ENCODE assay signal across 15 cellular contexts in the genomic region with DNA sequence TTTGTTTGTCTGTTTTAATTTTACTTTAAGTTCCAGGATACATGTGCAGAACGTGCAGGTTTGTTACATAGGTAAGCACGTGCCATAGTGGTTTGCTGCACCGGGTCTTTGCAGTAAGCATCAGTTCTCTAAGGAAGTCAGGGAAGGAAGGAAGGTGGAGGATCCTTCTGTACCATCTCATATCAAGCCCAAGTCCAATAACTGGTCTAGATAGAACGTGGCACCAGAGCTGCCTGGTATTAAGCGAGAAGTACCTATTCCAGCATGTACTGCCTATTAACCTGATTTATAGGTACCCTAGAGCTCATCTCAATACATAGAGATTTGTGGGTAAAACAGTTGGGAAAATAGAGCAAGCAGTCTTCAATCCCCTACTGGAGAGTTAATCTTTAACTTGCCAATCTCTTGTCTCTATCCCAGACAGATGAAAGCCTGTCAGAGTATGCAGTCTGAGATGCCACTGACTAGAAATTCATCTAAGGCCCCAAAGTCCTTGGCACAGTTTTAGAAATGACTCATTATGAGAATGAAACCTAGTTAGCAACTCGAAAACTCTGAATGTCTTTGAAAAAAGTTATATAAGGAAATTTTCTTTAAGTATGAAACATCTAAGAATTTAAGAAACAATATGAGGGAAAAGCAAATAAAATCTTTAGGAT.
A peak's percentile ranks its signal among the peaks of the same experiment; 100 is the strongest.
DNase-seq lines count a peak whose midpoint lies in the region; ATAC-seq, FAIRE-seq and TF ChIP-seq lines count a peak whose summit lies in the region.
"Had no signal": no experiment of that assay in that cellular context is flagged by ENCODE, and none has a peak within 500 bp of the region (broad histone marks: within the 10 kb centered on the region; RNA-seq: fewer than 3 reads in every experiment).

No MANE protein-coding gene starts in this region.

- no peaks in the 10 kb centered on the region for H3K27me3 Mint-ChIP-seq in astrocyte (ENCODE audit: low read depth, unreplicated experiment)

- H3K4me2 ChIP-seq in astrocyte (ENCODE audit: low read length): no peak overlapping the region

- no peak overlapping the region for H2AFZ ChIP-seq in astrocyte (ENCODE audit: low read depth, low read length)

- H3K36me3 Mint-ChIP-seq in astrocyte (ENCODE audit: low read depth, unreplicated experiment): peaks cover 2% of the 10 kb centered on the region
- peaks cover 0 to 9% of the 10 kb centered on the region in 2 donors for H3K36me3 Mint-ChIP-seq in activated naive CD4-positive, alpha-beta T cell treated with anti-CD3 and anti-CD28 coated beads, Interleukin-2, amount 50 U/mL, for 72 hours

- H3K9ac ChIP-seq in astrocyte (ENCODE audit: low read length): no peak overlapping the region

- no peak for TF ChIP-seq CTCF in astrocyte (IDR thresholded peaks at IDR 0.05; ENCODE audit: insufficient read depth, low read depth, low read length)

- H3K27ac ChIP-seq in astrocyte (ENCODE audit: low read depth, low read length): no peak overlapping the region
- H3K27ac ChIP-seq: dorsolateral prefrontal cortex, pancreas, stomach had no signal

- H3K4me3 Mint-ChIP-seq in astrocyte (ENCODE audit: unreplicated experiment): no peak overlapping the region
- H3K4me3 Mint-ChIP-seq: activated naive CD4-positive, alpha-beta T cell treated with anti-CD3 and anti-CD28 coated beads, Interleukin-2, amount 50 U/mL, for 24 hours; IgD-negative memory B cell had no signal

- H3K9me3 Mint-ChIP-seq in astrocyte (ENCODE audit: unreplicated experiment): peaks cover 6% of the 10 kb centered on the region
- H3K9me3 Mint-ChIP-seq in activated naive CD4-positive, alpha-beta T cell treated with anti-CD3 and anti-CD28 coated beads, Interleukin-2, amount 50 U/mL, for 72 hours: peaks cover 0 to 9% of the 10 kb centered on the region in 2 donors

- H4K20me1 ChIP-seq in astrocyte (ENCODE audit: insufficient read depth, low read length): no peaks in the 10 kb centered on the region

- H3K27ac Mint-ChIP-seq in astrocyte (ENCODE audit: unreplicated experiment): peak overlapping the region; percentile 35
- no peak overlapping the region for H3K27ac Mint-ChIP-seq in activated naive CD4-positive, alpha-beta T cell treated with anti-CD3 and anti-CD28 coated beads, Interleukin-2, amount 50 U/mL, for 72 hours
- H3K27ac Mint-ChIP-seq: activated naive CD4-positive, alpha-beta T cell treated with anti-CD3 and anti-CD28 coated beads, Interleukin-2, amount 50 U/mL, for 24 hours; IgD-negative memory B cell had no signal

- H3K4me3 ChIP-seq in astrocyte (ENCODE audit: insufficient read depth, low read depth, low read length): no peak overlapping the region
- H3K4me3 ChIP-seq: pancreas, stomach had no signal

- no peaks in the 10 kb centered on the region for H3K9me3 ChIP-seq in astrocyte (ENCODE audit: insufficient read depth, low read depth, low read length)
- H3K9me3 ChIP-seq: pancreas, stomach had no signal

- H3K4me1 Mint-ChIP-seq in astrocyte (ENCODE audit: low read depth, unreplicated experiment): peaks cover 36% of the 10 kb centered on the region
- H3K4me1 Mint-ChIP-seq: activated naive CD4-positive, alpha-beta T cell treated with anti-CD3 and anti-CD28 coated beads, Interleukin-2, amount 50 U/mL, for 24 hours; IgD-negative memory B cell had no signal

- DNase-seq in ACHN: peak; percentile 35
- DNase-seq in astrocyte (ENCODE audit: low read depth): peak; percentile 20
- no peak for DNase-seq in NCI-H2081 treated with DMSO at 0.1 percent for 48 hours (lab: John Stamatoyannopoulos, UW)
- no peak for DNase-seq in KBM-7
- no peak for DNase-seq in activated naive CD4-positive, alpha-beta T cell treated with anti-CD3 and anti-CD28 coated beads, Interleukin-2, amount 50 U/mL, for 72 hours (ENCODE audit: low spot score in 2 of 2)
- DNase-seq: DMS153, dorsolateral prefrontal cortex, glutamatergic neuron, pancreas, stomach had no signal

- ATAC-seq in GM19395 (IDR thresholded peaks at IDR 0.05; ENCODE audit: unreplicated experiment) (peak; percentile 78), HG03354 (IDR thresholded peaks at IDR 0.05; ENCODE audit: poor library complexity, severe bottlenecking, unreplicated experiment) (peak; percentile 63), HG02678 (IDR thresholded peaks at IDR 0.05; ENCODE audit: unreplicated experiment) (no peak)
- ATAC-seq in activated naive CD4-positive, alpha-beta T cell treated with anti-CD3 and anti-CD28 coated beads, Interleukin-2, amount 50 U/mL, for 72 hours: no peak
- ATAC-seq: pancreas had no signal

- H3K27me3 ChIP-seq in astrocyte (ENCODE audit: insufficient read depth, low read length): no peaks in the 10 kb centered on the region

- no peaks in the 10 kb centered on the region for H3K4me1 ChIP-seq in astrocyte (ENCODE audit: insufficient read depth, low read length)
- H3K4me1 ChIP-seq: stomach had no signal

- in situ Hi-C loops in ACHN (cut with HindIII; ENCODE audit: low pct_ligation_motif_present, low pct_unique_long_range_greater_than_20kb, low sequenced_read_pairs): no loop called here
- in situ Hi-C loops in KBM-7 (cut with MboI; ENCODE audit: low pct_unique_long_range_greater_than_20kb, low sequenced_read_pairs): no loop called here

- no peak for FAIRE-seq in astrocyte (lab: Jason Lieb, UNC)
- FAIRE-seq: pancreas had no signal

- H3K79me2 ChIP-seq in astrocyte (ENCODE audit: insufficient read depth, low read length): no peaks in the 10 kb centered on the region

- H3K36me3 ChIP-seq in astrocyte (ENCODE audit: insufficient read depth, low read length): no peaks in the 10 kb centered on the region
- H3K36me3 ChIP-seq: pancreas, stomach had no signal

Comparison
In these comparisons a context has a peak if more than half of its experiments do, and no peak if none do; other contexts are left out.
1. DNase-seq: peak in ACHN (single experiment) and astrocyte (single experiment); none in NCI-H2081 treated with DMSO at 0.1 percent for 48 hours (single experiment), KBM-7 (single experiment) and activated naive CD4-positive, alpha-beta T cell treated with anti-CD3 and anti-CD28 coated beads, Interleukin-2, amount 50 U/mL, for 72 hours (0 of 2).
2. ATAC-seq: peak in GM19395 (single experiment) and HG03354 (single experiment); none in activated naive CD4-positive, alpha-beta T cell treated with anti-CD3 and anti-CD28 coated beads, Interleukin-2, amount 50 U/mL, for 72 hours (0 of 2) and HG02678 (single experiment).